Comparison of ENCODE assay signal across 8 cellular contexts in genomic region chr17:68435876-68436842, GRCh38.
DNase-seq lines count a peak whose midpoint lies in the region; ATAC-seq lines count a peak whose summit lies in the region.

No MANE protein-coding gene starts in this region.

- DNase-seq in GF-D8 (lab: John Stamatoyannopoulos, UW): peak; percentile 62
- peak; percentile 79 for DNase-seq in NCI-H345 treated with DMSO at 0.1 percent for 48 hours (lab: John Stamatoyannopoulos, UW; ENCODE audit: unreplicated experiment)
- DNase-seq in activated CD4-positive, CD25-positive, alpha-beta regulatory T cell treated with anti-CD3 and anti-CD28 coated beads, Interleukin-2, amount 50 U/mL, for 16 hours (ENCODE audit: low read depth, low spot score): peak; percentile 72
- DNase-seq in caudate nucleus (lab: John Stamatoyannopoulos, UW): peak in 46 of 61 donors; percentile 7 to 78 (median 36)
- peak; percentile 73 for DNase-seq in kidney tubule cell (ENCODE audit: low spot score)
- DNase-seq in stimulated activated CD4-positive, alpha-beta T cell treated with anti-CD3 and anti-CD28 coated beads, Interleukin-4, amount 100 ng/mL, for 4 hours: peak; percentile 72 to 76

- H3K27ac ChIP-seq in caudate nucleus (ENCODE audit: low read depth, low read length): no peak overlapping the region

- peak; percentile 52 for ATAC-seq in HG02981 (IDR thresholded peaks at IDR 0.05; ENCODE audit: unreplicated experiment)
- ATAC-seq in HG03196 (IDR thresholded peaks at IDR 0.05; ENCODE audit: unreplicated experiment): no peak
